In the genomic region with DNA sequence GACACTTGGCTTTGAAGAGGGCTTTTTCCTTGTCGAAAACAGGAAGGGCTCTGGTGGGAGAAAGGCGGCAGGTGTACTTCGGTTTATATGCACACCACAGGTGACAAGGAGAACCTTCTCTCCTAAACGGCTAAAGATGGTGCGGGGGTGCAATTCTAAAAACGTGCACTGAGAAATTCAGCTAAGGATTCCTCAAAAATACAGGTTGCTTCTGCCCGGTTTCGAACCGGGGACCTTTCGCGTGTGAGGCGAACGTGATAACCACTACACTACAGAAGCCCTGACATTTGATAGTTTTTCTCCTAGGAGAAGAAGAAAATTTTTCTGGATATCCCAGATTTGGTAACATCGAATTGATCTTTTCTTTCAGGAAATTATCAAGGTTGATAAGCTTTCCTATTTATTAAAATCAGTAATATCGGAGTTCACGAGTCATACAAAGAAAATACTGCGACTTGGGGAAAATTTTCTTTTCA, we compare ENCODE assay signal across 1 cellular context.
TF ChIP-seq lines count a peak whose summit lies in the region.

No MANE protein-coding gene starts in this region.

TF ChIP-seq in GM23338, 12 proteins besides CTCF, POLR2A, EP300 and RAD21 (continued from another document):
- TF ChIP-seq, protein P1, sequence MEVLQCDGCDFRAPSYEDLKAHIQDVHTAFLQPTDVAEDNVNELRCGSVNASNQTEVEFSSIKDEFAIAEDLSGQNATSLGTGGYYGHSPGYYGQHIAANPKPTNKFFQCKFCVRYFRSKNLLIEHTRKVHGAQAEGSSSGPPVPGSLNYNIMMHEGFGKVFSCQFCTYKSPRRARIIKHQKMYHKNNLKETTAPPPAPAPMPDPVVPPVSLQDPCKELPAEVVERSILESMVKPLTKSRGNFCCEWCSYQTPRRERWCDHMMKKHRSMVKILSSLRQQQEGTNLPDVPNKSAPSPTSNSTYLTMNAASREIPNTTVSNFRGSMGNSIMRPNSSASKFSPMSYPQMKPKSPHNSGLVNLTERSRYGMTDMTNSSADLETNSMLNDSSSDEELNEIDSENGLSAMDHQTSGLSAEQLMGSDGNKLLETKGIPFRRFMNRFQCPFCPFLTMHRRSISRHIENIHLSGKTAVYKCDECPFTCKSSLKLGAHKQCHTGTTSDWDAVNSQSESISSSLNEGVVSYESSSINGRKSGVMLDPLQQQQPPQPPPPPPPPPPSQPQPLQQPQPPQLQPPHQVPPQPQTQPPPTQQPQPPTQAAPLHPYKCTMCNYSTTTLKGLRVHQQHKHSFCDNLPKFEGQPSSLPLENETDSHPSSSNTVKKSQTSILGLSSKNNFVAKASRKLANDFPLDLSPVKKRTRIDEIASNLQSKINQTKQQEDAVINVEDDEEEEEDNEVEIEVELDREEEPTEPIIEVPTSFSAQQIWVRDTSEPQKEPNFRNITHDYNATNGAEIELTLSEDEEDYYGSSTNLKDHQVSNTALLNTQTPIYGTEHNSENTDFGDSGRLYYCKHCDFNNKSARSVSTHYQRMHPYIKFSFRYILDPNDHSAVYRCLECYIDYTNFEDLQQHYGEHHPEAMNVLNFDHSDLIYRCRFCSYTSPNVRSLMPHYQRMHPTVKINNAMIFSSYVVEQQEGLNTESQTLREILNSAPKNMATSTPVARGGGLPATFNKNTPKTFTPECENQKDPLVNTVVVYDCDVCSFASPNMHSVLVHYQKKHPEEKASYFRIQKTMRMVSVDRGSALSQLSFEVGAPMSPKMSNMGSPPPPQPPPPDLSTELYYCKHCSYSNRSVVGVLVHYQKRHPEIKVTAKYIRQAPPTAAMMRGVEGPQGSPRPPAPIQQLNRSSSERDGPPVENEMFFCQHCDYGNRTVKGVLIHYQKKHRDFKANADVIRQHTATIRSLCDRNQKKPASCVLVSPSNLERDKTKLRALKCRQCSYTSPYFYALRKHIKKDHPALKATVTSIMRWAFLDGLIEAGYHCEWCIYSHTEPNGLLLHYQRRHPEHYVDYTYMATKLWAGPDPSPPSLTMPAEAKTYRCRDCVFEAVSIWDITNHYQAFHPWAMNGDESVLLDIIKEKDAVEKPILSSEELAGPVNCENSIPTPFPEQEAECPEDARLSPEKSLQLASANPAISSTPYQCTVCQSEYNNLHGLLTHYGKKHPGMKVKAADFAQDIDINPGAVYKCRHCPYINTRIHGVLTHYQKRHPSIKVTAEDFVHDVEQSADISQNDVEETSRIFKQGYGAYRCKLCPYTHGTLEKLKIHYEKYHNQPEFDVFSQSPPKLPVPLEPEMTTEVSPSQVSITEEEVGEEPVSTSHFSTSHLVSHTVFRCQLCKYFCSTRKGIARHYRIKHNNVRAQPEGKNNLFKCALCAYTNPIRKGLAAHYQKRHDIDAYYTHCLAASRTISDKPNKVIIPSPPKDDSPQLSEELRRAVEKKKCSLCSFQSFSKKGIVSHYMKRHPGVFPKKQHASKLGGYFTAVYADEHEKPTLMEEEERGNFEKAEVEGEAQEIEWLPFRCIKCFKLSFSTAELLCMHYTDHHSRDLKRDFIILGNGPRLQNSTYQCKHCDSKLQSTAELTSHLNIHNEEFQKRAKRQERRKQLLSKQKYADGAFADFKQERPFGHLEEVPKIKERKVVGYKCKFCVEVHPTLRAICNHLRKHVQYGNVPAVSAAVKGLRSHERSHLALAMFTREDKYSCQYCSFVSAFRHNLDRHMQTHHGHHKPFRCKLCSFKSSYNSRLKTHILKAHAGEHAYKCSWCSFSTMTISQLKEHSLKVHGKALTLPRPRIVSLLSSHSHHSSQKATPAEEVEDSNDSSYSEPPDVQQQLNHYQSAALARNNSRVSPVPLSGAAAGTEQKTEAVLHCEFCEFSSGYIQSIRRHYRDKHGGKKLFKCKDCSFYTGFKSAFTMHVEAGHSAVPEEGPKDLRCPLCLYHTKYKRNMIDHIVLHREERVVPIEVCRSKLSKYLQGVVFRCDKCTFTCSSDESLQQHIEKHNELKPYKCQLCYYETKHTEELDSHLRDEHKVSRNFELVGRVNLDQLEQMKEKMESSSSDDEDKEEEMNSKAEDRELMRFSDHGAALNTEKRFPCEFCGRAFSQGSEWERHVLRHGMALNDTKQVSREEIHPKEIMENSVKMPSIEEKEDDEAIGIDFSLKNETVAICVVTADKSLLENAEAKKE (CRISPR knock-in tag; IDR thresholded peaks at IDR 0.05), result no peak
- TF ChIP-seq EZH2 (IDR thresholded peaks at IDR 0.05; ENCODE audit: low read depth, unreplicated experiment), result no peak
- no peak for TF ChIP-seq JUNB (IDR thresholded peaks at IDR 0.05; ENCODE audit: unreplicated experiment)
- no peak for TF ChIP-seq ZNF114 (CRISPR knock-in tag; IDR thresholded peaks at IDR 0.05)
- TF ChIP-seq EZH2phosphoT487 (IDR thresholded peaks at IDR 0.05; ENCODE audit: unreplicated experiment), result no peak
